1 cellular context compared by ENCODE assay signal in the genomic region with DNA sequence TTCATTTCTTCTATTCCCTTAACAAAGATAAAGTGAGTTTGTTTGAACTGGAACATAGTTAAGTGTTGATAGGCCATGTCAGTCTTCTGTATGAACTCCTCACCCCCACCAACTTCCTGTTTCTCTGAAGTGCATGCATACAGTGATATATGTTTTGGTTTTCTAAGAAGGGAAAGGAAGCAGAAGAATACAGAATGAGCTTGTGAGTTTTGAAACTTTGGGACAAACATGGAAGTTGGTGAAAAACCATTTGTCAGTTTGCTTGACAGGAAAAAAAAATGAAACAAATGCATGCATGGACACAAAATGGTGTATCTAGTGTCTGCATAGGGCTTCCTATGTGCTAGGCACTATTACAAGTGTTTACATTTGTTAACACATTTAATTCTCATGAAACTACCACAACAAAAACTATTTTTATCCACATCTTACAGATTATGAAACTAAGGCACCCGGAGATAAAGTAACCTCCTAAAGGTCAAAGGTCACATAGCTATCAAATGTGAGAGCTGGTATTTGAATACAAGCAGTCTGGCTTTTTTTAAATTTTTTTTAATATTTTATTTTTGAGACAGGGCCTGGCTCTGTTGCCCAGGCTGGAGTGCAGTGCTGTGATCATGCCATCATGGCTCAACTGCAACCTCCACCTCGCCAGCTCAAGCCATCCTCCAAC.
TF ChIP-seq lines count a peak whose summit lies in the region.

No MANE protein-coding gene starts in this region.

TF ChIP-seq in K562, 482 proteins besides CTCF, POLR2A, EP300 and RAD21 (continued from another document and continues in another):
- peak; percentile 74; the same call in 1 of the 2 replicates for TF ChIP-seq HMBOX1 (IDR thresholded peaks at IDR 0.05)
- TF ChIP-seq, protein P1, sequence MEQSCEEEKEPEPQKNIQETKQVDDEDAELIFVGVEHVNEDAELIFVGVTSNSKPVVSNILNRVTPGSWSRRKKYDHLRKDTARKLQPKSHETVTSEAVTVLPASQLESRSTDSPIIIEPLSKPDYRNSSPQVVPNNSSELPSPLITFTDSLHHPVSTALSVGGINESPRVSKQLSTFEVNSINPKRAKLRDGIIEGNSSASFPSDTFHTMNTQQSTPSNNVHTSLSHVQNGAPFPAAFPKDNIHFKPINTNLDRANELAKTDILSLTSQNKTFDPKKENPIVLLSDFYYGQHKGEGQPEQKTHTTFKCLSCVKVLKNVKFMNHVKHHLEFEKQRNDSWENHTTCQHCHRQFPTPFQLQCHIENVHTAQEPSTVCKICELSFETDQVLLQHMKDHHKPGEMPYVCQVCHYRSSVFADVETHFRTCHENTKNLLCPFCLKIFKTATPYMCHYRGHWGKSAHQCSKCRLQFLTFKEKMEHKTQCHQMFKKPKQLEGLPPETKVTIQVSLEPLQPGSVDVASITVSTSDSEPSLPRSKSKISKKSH (CRISPR knock-in tag; IDR thresholded peaks at IDR 0.05) = peak; percentile 84; the same call in 1 of the 2 replicates
- TF ChIP-seq CREB3 (tag; conservative IDR thresholded peaks at IDR 0.05; ENCODE audit: low read depth) = peak; percentile 94
- TF ChIP-seq ERF (CRISPR knock-in tag; IDR thresholded peaks at IDR 0.05) = 0 out of 2 replicates have a peak, but pooled peaks have one; percentile 68
- TF ChIP-seq GMEB1 (CRISPR knock-in tag; IDR thresholded peaks at IDR 0.05) = peak; percentile 60
- peak; percentile 80 for TF ChIP-seq NBN (IDR thresholded peaks at IDR 0.05; ENCODE audit: low read depth)
- TF ChIP-seq TEAD2 (tag; IDR thresholded peaks at IDR 0.05) = peak; percentile 88
- no peak for TF ChIP-seq NR3C1 (CRISPR knock-in tag; IDR thresholded peaks at IDR 0.05)
- TF ChIP-seq ARID1B (IDR thresholded peaks at IDR 0.05) = peak; percentile 80
- peak; percentile 93 for TF ChIP-seq NR2C1 (IDR thresholded peaks at IDR 0.05)
- TF ChIP-seq NR2C1 (tag; IDR thresholded peaks at IDR 0.05) = peak; percentile 96
- peak; percentile 41; the same call in 1 of the 2 replicates for TF ChIP-seq EP400 (IDR thresholded peaks at IDR 0.05)
- peak; percentile 83; the same call in 1 of the 2 replicates for TF ChIP-seq E2F3 (CRISPR knock-in tag; IDR thresholded peaks at IDR 0.05)
- no peak for TF ChIP-seq MCM7 (IDR thresholded peaks at IDR 0.05)
- peak; percentile 85 for TF ChIP-seq ZNF239 (CRISPR knock-in tag; IDR thresholded peaks at IDR 0.05)
- TF ChIP-seq MTF1 (CRISPR knock-in tag; IDR thresholded peaks at IDR 0.05; ENCODE audit: borderline replicate concordance) = 0 out of 2 replicates have a peak, but pooled peaks have one; percentile 43
- peak; percentile 80 for TF ChIP-seq MYBL2 (IDR thresholded peaks at IDR 0.05; ENCODE audit: low read depth)
- no peak for TF ChIP-seq MYBL2 (CRISPR knock-in tag; IDR thresholded peaks at IDR 0.05; ENCODE audit: borderline replicate concordance)
- peak; percentile 72; the same call in 1 of the 2 replicates for TF ChIP-seq ZNF140 (CRISPR knock-in tag; IDR thresholded peaks at IDR 0.05)
- 0 out of 2 replicates have a peak, but pooled peaks have one; percentile 42 for TF ChIP-seq JUND (IDR thresholded peaks at IDR 0.05; ENCODE audit: borderline replicate concordance, low read depth, low read length)
- TF ChIP-seq JUND (tag; IDR thresholded peaks at IDR 0.05; ENCODE audit: borderline replicate concordance, low read depth, low read length) = peak; percentile 29; the same call in 2 of the 3 replicates
- TF ChIP-seq, protein P2, sequence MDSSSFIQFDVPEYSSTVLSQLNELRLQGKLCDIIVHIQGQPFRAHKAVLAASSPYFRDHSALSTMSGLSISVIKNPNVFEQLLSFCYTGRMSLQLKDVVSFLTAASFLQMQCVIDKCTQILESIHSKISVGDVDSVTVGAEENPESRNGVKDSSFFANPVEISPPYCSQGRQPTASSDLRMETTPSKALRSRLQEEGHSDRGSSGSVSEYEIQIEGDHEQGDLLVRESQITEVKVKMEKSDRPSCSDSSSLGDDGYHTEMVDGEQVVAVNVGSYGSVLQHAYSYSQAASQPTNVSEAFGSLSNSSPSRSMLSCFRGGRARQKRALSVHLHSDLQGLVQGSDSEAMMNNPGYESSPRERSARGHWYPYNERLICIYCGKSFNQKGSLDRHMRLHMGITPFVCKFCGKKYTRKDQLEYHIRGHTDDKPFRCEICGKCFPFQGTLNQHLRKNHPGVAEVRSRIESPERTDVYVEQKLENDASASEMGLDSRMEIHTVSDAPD (CRISPR knock-in tag; IDR thresholded peaks at IDR 0.05) = peak; percentile 78; the same call in 1 of the 2 replicates
- 0 out of 2 replicates have a peak, but pooled peaks have one; percentile 44 for TF ChIP-seq DIDO1 (tag; IDR thresholded peaks at IDR 0.05; ENCODE audit: low read depth)
- peak; percentile 37; the same call in 1 of the 2 replicates for TF ChIP-seq KLF13 (tag; IDR thresholded peaks at IDR 0.05; ENCODE audit: borderline replicate concordance, low read depth)
- 0 out of 2 replicates have a peak, but pooled peaks have one; percentile 49 for TF ChIP-seq ZNF165 (CRISPR knock-in tag; IDR thresholded peaks at IDR 0.05; ENCODE audit: borderline replicate concordance)
- TF ChIP-seq ILK (tag; IDR thresholded peaks at IDR 0.05; ENCODE audit: borderline replicate concordance, low read depth) = peak; percentile 74
- peak; percentile 91; the same call in 1 of the 2 replicates for TF ChIP-seq ZNF668 (CRISPR knock-in tag; IDR thresholded peaks at IDR 0.05)
- no peak for TF ChIP-seq PRMT5 (CRISPR knock-in tag; IDR thresholded peaks at IDR 0.05)
- TF ChIP-seq KLF10 (CRISPR knock-in tag; IDR thresholded peaks at IDR 0.05) = peak; percentile 71; the same call in 1 of the 2 replicates
- peak; percentile 88 for TF ChIP-seq MEF2D (tag; conservative IDR thresholded peaks at IDR 0.05; ENCODE audit: low read depth)
- peak in 1 of 2 experiments; percentile 96; a peak in 2 of 4 replicates for TF ChIP-seq ZNF639 (CRISPR knock-in tag; conservative IDR thresholded peaks at IDR 0.05 in 1 of 2, IDR thresholded peaks at IDR 0.05 in 1 of 2)
- TF ChIP-seq KLF1 (tag; IDR thresholded peaks at IDR 0.05) = 0 out of 2 replicates have a peak, but pooled peaks have one; percentile 17
- TF ChIP-seq, protein P3, sequence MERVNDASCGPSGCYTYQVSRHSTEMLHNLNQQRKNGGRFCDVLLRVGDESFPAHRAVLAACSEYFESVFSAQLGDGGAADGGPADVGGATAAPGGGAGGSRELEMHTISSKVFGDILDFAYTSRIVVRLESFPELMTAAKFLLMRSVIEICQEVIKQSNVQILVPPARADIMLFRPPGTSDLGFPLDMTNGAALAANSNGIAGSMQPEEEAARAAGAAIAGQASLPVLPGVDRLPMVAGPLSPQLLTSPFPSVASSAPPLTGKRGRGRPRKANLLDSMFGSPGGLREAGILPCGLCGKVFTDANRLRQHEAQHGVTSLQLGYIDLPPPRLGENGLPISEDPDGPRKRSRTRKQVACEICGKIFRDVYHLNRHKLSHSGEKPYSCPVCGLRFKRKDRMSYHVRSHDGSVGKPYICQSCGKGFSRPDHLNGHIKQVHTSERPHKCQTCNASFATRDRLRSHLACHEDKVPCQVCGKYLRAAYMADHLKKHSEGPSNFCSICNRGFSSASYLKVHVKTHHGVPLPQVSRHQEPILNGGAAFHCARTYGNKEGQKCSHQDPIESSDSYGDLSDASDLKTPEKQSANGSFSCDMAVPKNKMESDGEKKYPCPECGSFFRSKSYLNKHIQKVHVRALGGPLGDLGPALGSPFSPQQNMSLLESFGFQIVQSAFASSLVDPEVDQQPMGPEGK (CRISPR knock-in tag; IDR thresholded peaks at IDR 0.05; ENCODE audit: borderline replicate concordance) = peak; percentile 93
- TF ChIP-seq, protein P4, sequence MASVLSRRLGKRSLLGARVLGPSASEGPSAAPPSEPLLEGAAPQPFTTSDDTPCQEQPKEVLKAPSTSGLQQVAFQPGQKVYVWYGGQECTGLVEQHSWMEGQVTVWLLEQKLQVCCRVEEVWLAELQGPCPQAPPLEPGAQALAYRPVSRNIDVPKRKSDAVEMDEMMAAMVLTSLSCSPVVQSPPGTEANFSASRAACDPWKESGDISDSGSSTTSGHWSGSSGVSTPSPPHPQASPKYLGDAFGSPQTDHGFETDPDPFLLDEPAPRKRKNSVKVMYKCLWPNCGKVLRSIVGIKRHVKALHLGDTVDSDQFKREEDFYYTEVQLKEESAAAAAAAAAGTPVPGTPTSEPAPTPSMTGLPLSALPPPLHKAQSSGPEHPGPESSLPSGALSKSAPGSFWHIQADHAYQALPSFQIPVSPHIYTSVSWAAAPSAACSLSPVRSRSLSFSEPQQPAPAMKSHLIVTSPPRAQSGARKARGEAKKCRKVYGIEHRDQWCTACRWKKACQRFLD (CRISPR knock-in tag; IDR thresholded peaks at IDR 0.05) = peak; percentile 96
- TF ChIP-seq, protein P5, sequence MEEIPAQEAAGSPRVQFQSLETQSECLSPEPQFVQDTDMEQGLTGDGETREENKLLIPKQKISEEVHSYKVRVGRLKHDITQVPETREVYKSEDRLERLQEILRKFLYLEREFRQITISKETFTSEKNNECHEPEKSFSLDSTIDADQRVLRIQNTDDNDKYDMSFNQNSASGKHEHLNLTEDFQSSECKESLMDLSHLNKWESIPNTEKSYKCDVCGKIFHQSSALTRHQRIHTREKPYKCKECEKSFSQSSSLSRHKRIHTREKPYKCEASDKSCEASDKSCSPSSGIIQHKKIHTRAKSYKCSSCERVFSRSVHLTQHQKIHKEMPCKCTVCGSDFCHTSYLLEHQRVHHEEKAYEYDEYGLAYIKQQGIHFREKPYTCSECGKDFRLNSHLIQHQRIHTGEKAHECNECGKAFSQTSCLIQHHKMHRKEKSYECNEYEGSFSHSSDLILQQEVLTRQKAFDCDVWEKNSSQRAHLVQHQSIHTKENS (CRISPR knock-in tag; IDR thresholded peaks at IDR 0.05) = no peak
- 0 out of 2 replicates have a peak, but pooled peaks have one; percentile 24 for TF ChIP-seq GTF2E2 (tag; IDR thresholded peaks at IDR 0.05)
- 0 out of 2 replicates have a peak, but pooled peaks have one; percentile 4 for TF ChIP-seq MEF2A (IDR thresholded peaks at IDR 0.05; ENCODE audit: control insufficient read depth, low read depth, low read length)
- TF ChIP-seq, protein P6, sequence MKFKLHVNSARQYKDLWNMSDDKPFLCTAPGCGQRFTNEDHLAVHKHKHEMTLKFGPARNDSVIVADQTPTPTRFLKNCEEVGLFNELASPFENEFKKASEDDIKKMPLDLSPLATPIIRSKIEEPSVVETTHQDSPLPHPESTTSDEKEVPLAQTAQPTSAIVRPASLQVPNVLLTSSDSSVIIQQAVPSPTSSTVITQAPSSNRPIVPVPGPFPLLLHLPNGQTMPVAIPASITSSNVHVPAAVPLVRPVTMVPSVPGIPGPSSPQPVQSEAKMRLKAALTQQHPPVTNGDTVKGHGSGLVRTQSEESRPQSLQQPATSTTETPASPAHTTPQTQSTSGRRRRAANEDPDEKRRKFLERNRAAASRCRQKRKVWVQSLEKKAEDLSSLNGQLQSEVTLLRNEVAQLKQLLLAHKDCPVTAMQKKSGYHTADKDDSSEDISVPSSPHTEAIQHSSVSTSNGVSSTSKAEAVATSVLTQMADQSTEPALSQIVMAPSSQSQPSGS (CRISPR knock-in tag; IDR thresholded peaks at IDR 0.05) = no peak
- TF ChIP-seq HDAC2 (IDR thresholded peaks at IDR 0.05) = peak; percentile 28; the same call in 1 of the 2 replicates
